ENCODE assay signal across 8 cellular contexts in the genomic region with DNA sequence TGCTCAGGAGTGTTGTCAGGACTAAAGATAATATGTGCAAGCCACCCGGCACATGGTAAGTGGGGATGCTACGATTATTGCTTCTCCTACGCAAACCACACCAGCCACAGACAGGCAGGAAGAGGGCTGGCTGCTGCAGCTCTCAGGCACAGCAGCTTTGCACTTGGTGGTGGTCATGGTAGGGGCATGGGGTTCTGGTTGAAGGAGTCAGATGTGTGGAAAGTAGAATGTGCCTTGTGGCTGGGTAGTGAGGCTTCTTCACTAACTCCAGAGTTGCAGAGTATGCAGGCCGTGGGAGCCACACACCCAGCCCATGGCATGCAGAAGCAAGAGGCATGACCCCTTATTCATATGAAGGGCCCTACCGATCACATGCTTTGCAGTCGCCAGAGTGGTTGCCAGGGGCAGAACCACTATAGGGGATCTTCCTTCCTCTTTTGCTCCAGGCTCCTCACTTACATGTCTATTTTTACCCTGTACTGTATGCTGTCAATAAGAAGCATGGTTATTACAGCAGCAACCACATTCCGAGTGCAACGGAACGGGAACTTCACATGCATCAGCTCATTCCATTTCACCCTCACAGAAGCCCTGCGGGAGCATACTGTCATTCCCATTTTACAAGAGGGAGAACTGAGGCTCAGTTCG. TPM values are rescaled to one million over a fixed set of nuclear protein-coding genes. Genes with fewer than 3 reads are reported as not detected.
DNase-seq lines count a peak whose midpoint lies in the region; ATAC-seq and TF ChIP-seq lines count a peak whose summit lies in the region.

No MANE protein-coding gene starts in this region.

- intact Hi-C loops in Calu3 (cut with micrococcal nuclease; ENCODE audit: unreplicated experiment) = loop anchor here (5.0 kb wide), 2 partner anchors 66 to 281 kb away; no protein-coding TSS in a partner anchor

- no peaks in the 10 kb centered on the region for H3K36me3 Mint-ChIP-seq in Calu3 (ENCODE audit: insufficient read depth, unreplicated experiment)

- peak; percentile 51 to 56 for DNase-seq in activated CD4-positive, alpha-beta T cell treated with anti-CD3 and anti-CD28 coated beads for 24 hours (ENCODE audit: low read depth in 2 of 2)
- DNase-seq in foreskin melanocyte = peak; percentile 74
- peak; percentile 42 to 61 for DNase-seq in stimulated activated CD8-positive, alpha-beta memory T cell treated with anti-CD3 and anti-CD28 coated beads, Interleukin-4, amount 100 ng/mL, for 4 hours (ENCODE audit: low read depth in 2 of 2, low spot score in 1 of 2)
- DNase-seq in Calu3 = no peak
- no peak for DNase-seq in superior temporal gyrus (ENCODE audit: extremely low spot score)

- TF ChIP-seq CTCF in Calu3 (IDR thresholded peaks at IDR 0.05; ENCODE audit: unreplicated experiment) = no peak

- no peak overlapping the region for H3K27ac Mint-ChIP-seq in Calu3 (ENCODE audit: unreplicated experiment)

- CTCF ChIA-PET in Calu3 (lab: Charles Lee) = interaction anchor here (0.7 kb wide), 1 partner anchor 34 kb away, joined by 3 read pairs; no protein-coding TSS in a partner anchor

- no peaks in the 10 kb centered on the region for H3K9me3 Mint-ChIP-seq in Calu3 (ENCODE audit: low read depth, unreplicated experiment)

- ATAC-seq in HG03103 (IDR thresholded peaks at IDR 0.05; ENCODE audit: low read depth, unreplicated experiment) (peak; percentile 42), GM18873 (IDR thresholded peaks at IDR 0.05; ENCODE audit: low FRiP score, unreplicated experiment) (no peak), HG03460 (IDR thresholded peaks at IDR 0.05; ENCODE audit: unreplicated experiment) (no peak)

- no peak overlapping the region for H3K4me3 Mint-ChIP-seq in Calu3 (ENCODE audit: low read depth, unreplicated experiment)

- no TSS peak for BruUV-seq in Calu3 (replicated peaks; lab: Mats Ljungman, UMichigan)

- H3K4me1 Mint-ChIP-seq in Calu3 (ENCODE audit: low read depth, unreplicated experiment) = peaks cover 21% of the 10 kb centered on the region

- H3K27me3 Mint-ChIP-seq in Calu3 (ENCODE audit: unreplicated experiment) = no peaks in the 10 kb centered on the region

RNA-seq across cellular contexts. Expression of a gene that starts 59.2 kb away (rescaled TPM):
- total RNA-seq in Calu3 (2022) = 50.6 and 52.1 TPM in 2 replicates

Comparison
In these comparisons a context has a peak if more than half of its experiments do, and no peak if none do; other contexts are left out.
1. DNase-seq: peak in activated CD4-positive, alpha-beta T cell treated with anti-CD3 and anti-CD28 coated beads for 24 hours (2 of 2), foreskin melanocyte (single experiment) and stimulated activated CD8-positive, alpha-beta memory T cell treated with anti-CD3 and anti-CD28 coated beads, Interleukin-4, amount 100 ng/mL, for 4 hours (2 of 2); none in Calu3 (single experiment) and superior temporal gyrus (single experiment).